In genomic region chr12:29893002-29893401, GRCh38 we compare ENCODE assay signal across 26 cellular contexts.
"Had no signal": no experiment of that assay in that cellular context is flagged by ENCODE, and none has a peak within 500 bp of the region (broad histone marks: within the 10 kb centered on the region; RNA-seq: fewer than 3 reads in every experiment).

No MANE protein-coding gene starts in this region.

- H3K27me3 ChIP-seq: colonic mucosa, esophagus squamous epithelium, gastrocnemius medialis, left lung had no signal

- DNase-seq: colonic mucosa; cortex of kidney; effector CD8-positive, alpha-beta T cell; effector memory CD8-positive, alpha-beta T cell; endodermal cell; erythroblast; esophagus squamous epithelium; foreskin fibroblast; foreskin melanocyte; gastrocnemius medialis; glutamatergic neuron; head of caudate nucleus; heart right ventricle; hippocampal formation; left cardiac atrium; left lung; left ventricle myocardium superior; lower lobe of right lung; mesenchymal stem cell; mucosa of descending colon; naive B cell had no signal

- H3K36me3 ChIP-seq: colonic mucosa, esophagus squamous epithelium, gastrocnemius medialis, heart right ventricle, left lung, lower lobe of right lung had no signal

- H3K4me3 ChIP-seq: colonic mucosa, esophagus squamous epithelium, gastrocnemius medialis, heart right ventricle, left lung, lower lobe of right lung, mucosa of descending colon had no signal

- H3K9me3 ChIP-seq: colonic mucosa, esophagus squamous epithelium, gastrocnemius medialis, heart right ventricle, left lung, lower lobe of right lung, mucosa of descending colon had no signal

- H3K27ac ChIP-seq: colonic mucosa, epithelial cell of prostate, esophagus squamous epithelium, gastrocnemius medialis, heart right ventricle, left lung, lower lobe of right lung had no signal

- H3K4me1 ChIP-seq: colonic mucosa, esophagus squamous epithelium, gastrocnemius medialis, heart right ventricle, left lung, lower lobe of right lung had no signal

- FAIRE-seq: endometrium, islet of Langerhans, keratinocyte had no signal

- ATAC-seq: effector memory CD8-positive, alpha-beta T cell; esophagus mucosa; gastrocnemius medialis; heart right ventricle; left cardiac atrium; left lung; left ventricle myocardium superior; lower lobe of right lung; mucosa of descending colon had no signal
